In genomic region chrX:40152173-40152705, GRCh38 we compare ENCODE assay signal across 8 cellular contexts. TPM values are rescaled to one million over a fixed set of nuclear protein-coding genes. Genes with fewer than 3 reads are reported as not detected.
DNase-seq lines count a peak whose midpoint lies in the region; ATAC-seq, FAIRE-seq and TF ChIP-seq lines count a peak whose summit lies in the region.

No MANE protein-coding gene starts in this region.

- H2BK12ac ChIP-seq in H1 (ENCODE audit: low read depth, low read length): no peak overlapping the region

- no peak for TF ChIP-seq EP300 in H1 (IDR thresholded peaks at IDR 0.05; ENCODE audit: borderline replicate concordance in 1 of 2, low read depth in 2 of 2, low read length in 2 of 2)

- H4K8ac ChIP-seq in H1 (ENCODE audit: extremely low read depth, insufficient read depth, low read length): no peak overlapping the region; the same call in 1 of the 2 replicates

- H3K23ac ChIP-seq in H1 (ENCODE audit: insufficient read length): no peak overlapping the region

- H4K91ac ChIP-seq in H1 (replicated peaks; ENCODE audit: insufficient read length, low read length): no peak overlapping the region

- H3K9me3 ChIP-seq in Panc1 (ENCODE audit: control insufficient read depth, insufficient read depth, low read depth, low read length) (no peaks in the 10 kb centered on the region), H1 (ENCODE audit: insufficient read depth in 2 of 2, low read depth in 1 of 2, low read length in 1 of 2) (no peaks in the 10 kb centered on the region)

- peaks cover 0 to 5% of the 10 kb centered on the region in 2 experiments for H4K20me1 ChIP-seq in H1 (replicated peaks in 1 of 2; ENCODE audit: control insufficient read depth in 1 of 2, insufficient read depth in 2 of 2, low read length in 2 of 2)

- no peak overlapping the region for H2BK15ac ChIP-seq in H1 (ENCODE audit: low read length)

- H3K4me2 ChIP-seq in H1 (ENCODE audit: insufficient read depth in 1 of 2, low read depth in 2 of 2, low read length in 2 of 2): peak overlapping the region; percentile 71 to 92

- H3K4me3 Mint-ChIP-seq in naive B cell: peak overlapping the region; percentile 56 to 90 (median 76)

- TF ChIP-seq POLR2A in H1 (IDR thresholded peaks at IDR 0.05; ENCODE audit: control extremely low read depth in 1 of 2, low read depth in 2 of 2, low read length in 2 of 2): no peak

- H3K4ac ChIP-seq in H1 (replicated peaks; ENCODE audit: insufficient read length, low read depth, low read length): no peak overlapping the region

- peaks cover 0 to 2% (median 0%) of the 10 kb centered on the region in 7 donors for H3K9me3 Mint-ChIP-seq in naive B cell

- no peak overlapping the region for H2BK20ac ChIP-seq in H1 (ENCODE audit: low read length)

- no peak overlapping the region for H3K9ac ChIP-seq in H1 (replicated peaks in 1 of 4; ENCODE audit: extremely low read depth in 1 of 4, low read depth in 3 of 4, low read length in 3 of 4)

- no peaks in the 10 kb centered on the region; a peak in 1 of 4 replicates for H3K79me2 ChIP-seq in H1 (ENCODE audit: control insufficient read depth in 1 of 2, insufficient read depth in 2 of 2, low read length in 2 of 2)

- no peak overlapping the region for H2AK5ac ChIP-seq in H1 (ENCODE audit: low read depth, low read length)

- intact Hi-C loops in Panc1 (cut with micrococcal nuclease; ENCODE audit: unreplicated experiment): no loop called here

- no peaks in the 10 kb centered on the region for H3K36me3 Mint-ChIP-seq in naive B cell

- no peak overlapping the region for H3K18ac ChIP-seq in H1 (ENCODE audit: extremely low read depth, low read length)

- no peak for FAIRE-seq in H1 (lab: Jason Lieb, UNC)

- H3K79me1 ChIP-seq in H1 (ENCODE audit: low read depth, low read length): no peaks in the 10 kb centered on the region

- no peak overlapping the region for H2BK120ac ChIP-seq in H1 (replicated peaks; ENCODE audit: low read depth, low read length)

- no peak overlapping the region; the same call in 1 of the 2 replicates for H2BK5ac ChIP-seq in H1 (ENCODE audit: low read depth, low read length)

- in situ Hi-C loops in Panc1 (cut with HindIII; ENCODE audit: low pct_unique_long_range_greater_than_20kb, low sequenced_read_pairs): no loop called here

- no peaks in the 10 kb centered on the region for H3K36me3 ChIP-seq in Panc1 (ENCODE audit: control insufficient read depth, insufficient read depth, low read length)
- H3K36me3 ChIP-seq in H1 (ENCODE audit: control insufficient read depth in 2 of 4, insufficient read depth in 4 of 4, low read length in 3 of 4): no peaks in the 10 kb centered on the region

- no peak overlapping the region for H3K56ac ChIP-seq in H1 (replicated peaks; ENCODE audit: insufficient read length, low read depth, low read length)

- H3K4me3 ChIP-seq in Panc1 (ENCODE audit: low read depth in 2 of 2, low read length in 2 of 2) (peak overlapping the region in 1 of 2 experiments; percentile 45; a peak in 1 of 4 replicates), H1 (ENCODE audit: extremely low read depth in 1 of 4, insufficient read depth in 2 of 4, low read depth in 3 of 4, low read length in 4 of 4) (peak overlapping the region; percentile 36 to 86 (median 37); a peak in 6 of 8 replicates)

- ATAC-seq in Panc1 (no peak), naive B cell (ENCODE audit: low read depth in 2 of 2) (peak; percentile 34 to 38), HG03139 (IDR thresholded peaks at IDR 0.05; ENCODE audit: unreplicated experiment) (no peak), HG03457 (IDR thresholded peaks at IDR 0.05; ENCODE audit: unreplicated experiment) (no peak), HG02970 (IDR thresholded peaks at IDR 0.05; ENCODE audit: low FRiP score, unreplicated experiment) (no peak)

- BruUV-seq in Panc1 (replicated peaks; lab: Mats Ljungman, UMichigan): no TSS peak

- H3K4me1 ChIP-seq in Panc1 (ENCODE audit: control insufficient read depth, insufficient read depth, low read length) (peaks cover 14% of the 10 kb centered on the region), H1 (replicated peaks in 1 of 4; ENCODE audit: control insufficient read depth in 3 of 4, insufficient read depth in 4 of 4, low read length in 3 of 4) (peaks cover 8 to 34% (median 21%) of the 10 kb centered on the region in 4 experiments)

- CTCF ChIA-PET in Panc1 (lab: Charles Lee): no interaction called here
- CTCF ChIA-PET in H1 (lab: Charles Lee; ENCODE audit: partially characterized antibody): interaction anchor here (0.9 to 1.4 kb wide), 3 partner anchors 11 to 16 kb away, joined by 3 read pairs; no protein-coding TSS in a partner anchor

- no peak for TF ChIP-seq CTCF in Panc1 (IDR thresholded peaks at IDR 0.05)
- no peak for TF ChIP-seq CTCF in H1 (IDR thresholded peaks at IDR 0.05; ENCODE audit: control extremely low read depth in 1 of 3, insufficient read depth in 1 of 3, low read depth in 1 of 3, low read length in 3 of 3)

- TF ChIP-seq RAD21 in H1 (IDR thresholded peaks at IDR 0.05 in 1 of 2, conservative IDR thresholded peaks at IDR 0.05 in 1 of 2; ENCODE audit: low read depth in 2 of 2, low read length in 2 of 2): no peak

- DNase-seq in GM03348 (ENCODE audit: low spot score) (peak; percentile 43), Panc1 (ENCODE audit: low read depth, low spot score) (no peak), H1 (ENCODE audit: low read depth in 1 of 2, low spot score in 2 of 2) (peak in 1 of 2 experiments; percentile 54), naive B cell (no peak), DMS153 treated with DMSO at 0.1 percent for 48 hours (lab: John Stamatoyannopoulos, UW; ENCODE audit: unreplicated experiment) (no peak)

- H4K5ac ChIP-seq in H1 (ENCODE audit: insufficient read length, low read depth, low read length): no peak overlapping the region

- 0% methylated on average over 5 of the region's 41 CpGs; no CpG with 5 or more reads in 1 of the 2 experiments for WGBS in H1 (ENCODE audit: extremely low coverage in 1 of 2, insufficient coverage in 1 of 2, insufficient read length in 1 of 2, insufficient replicate concordance in 2 of 2, low coverage in 1 of 2, low lambda C conversion rate in 2 of 2, missing lambda C conversion rate in 1 of 2), 2 experiments

- peaks cover 0 to 22% (median 0%) of the 10 kb centered on the region in 3 donors for H3K27me3 Mint-ChIP-seq in naive B cell

- H3K27ac ChIP-seq in Panc1 (ENCODE audit: low read length) (peak overlapping the region; percentile 71), H1 (ENCODE audit: low read depth, low read length) (no peak overlapping the region)

- H3K27me3 ChIP-seq in Panc1 (ENCODE audit: control insufficient read depth, insufficient read depth, low read length): no peaks in the 10 kb centered on the region
- H3K27me3 ChIP-seq in H1 (replicated peaks in 1 of 4; ENCODE audit: control insufficient read depth in 3 of 4, extremely low read depth in 1 of 4, insufficient read depth in 3 of 4, low read length in 3 of 4): peaks cover 8 to 50% (median 41%) of the 10 kb centered on the region in 4 experiments

- peaks cover 28% of the 10 kb centered on the region; the same call in 1 of the 2 replicates for H3K23me2 ChIP-seq in H1 (ENCODE audit: low read depth, low read length)

- peaks cover 31 to 44% (median 37%) of the 10 kb centered on the region in 3 donors for H3K4me1 Mint-ChIP-seq in naive B cell

- H2AFZ ChIP-seq in H1 (ENCODE audit: low read length): no peak overlapping the region

- H3K14ac ChIP-seq in H1 (ENCODE audit: insufficient read length): no peak overlapping the region

- peak overlapping the region in 5 of 6 donors; percentile 34 to 91 (median 60) for H3K27ac Mint-ChIP-seq in naive B cell

- POLR2A ChIA-PET in Panc1 (lab: Charles Lee) (no interaction called here), H1 (lab: Charles Lee; ENCODE audit: partially characterized antibody) (interaction anchor here (0.7 to 20.0 kb wide), 8 partner anchors 11 to 75 kb away, joined by 3 to 509 read pairs (median 4); partner anchors contain the start of gene BCOR)

TF ChIP-seq in H1, 55 proteins besides CTCF, POLR2A, EP300 and RAD21:
- TF ChIP-seq MAX (IDR thresholded peaks at IDR 0.05) (0 out of 2 replicates have a peak, but pooled peaks have one; percentile 31), PHF8 (conservative IDR thresholded peaks at IDR 0.05; ENCODE audit: low read depth, low read length) (no peak)

RNA-seq across cellular contexts. Expression of gene BCOR, which starts 54.5 kb away (rescaled TPM):
- 48.3 TPM for total RNA-seq in Panc1 (2021; ENCODE audit: unreplicated experiment)
- 33.8 TPM for polyA plus RNA-seq in Panc1 (2012; ENCODE audit: insufficient read length)
- 50.8 and 54.7 TPM in 2 replicates for total RNA-seq in H1 (2021; fragmentation: NEBNext Ultra II Directional; extraction: Animal tissue kit (Norgen Biotek cat#: 25700))
- polyA plus RNA-seq in H1 (2011; rRNA removed): 25.0 and 38.7 TPM in 2 replicates
- polyA plus RNA-seq in H1 (2011; cell fraction: cytosol; rRNA removed): 23.7 TPM
- 71.8 TPM for polyA plus RNA-seq in H1 (2011; cell fraction: nucleus; rRNA removed)
- 30.9 to 39.5 TPM (median 38.0 TPM) in 4 replicates for polyA plus RNA-seq in H1 (2012, experiment 1 of 2)
- 13.5 TPM for polyA plus RNA-seq in H1 (2012, experiment 2 of 2)
- 27.2 TPM for polyA plus RNA-seq in H1 (2013, experiment 1 of 2)
- 25.2 TPM for polyA plus RNA-seq in H1 (2013, experiment 2 of 2)
- polyA minus RNA-seq in H1 (2011; rRNA and poly(A)+ RNA removed): 34.2 and 37.3 TPM in 2 replicates
- 61.1 TPM for polyA minus RNA-seq in H1 (2011; cell fraction: cytosol; rRNA and poly(A)+ RNA removed)
- polyA minus RNA-seq in H1 (2011; cell fraction: nucleus; rRNA and poly(A)+ RNA removed): 51.4 TPM
- polyA plus RNA-seq in naive B cell (ENCODE audit: low read depth in 6 of 6): 10 to 100 TPM in 2 of 6 donors, 1 to 10 TPM in 4; 3.4 to 15.5 (median 7.8) TPM

Comparison
In these comparisons a context has a peak if more than half of its experiments do, and no peak if none do; other contexts are left out.
1. ATAC-seq: peak in naive B cell (2 of 2); none in Panc1 (single experiment), HG03139 (single experiment), HG03457 (single experiment) and HG02970 (single experiment).